1 cellular context compared by ENCODE assay signal in the genomic region with DNA sequence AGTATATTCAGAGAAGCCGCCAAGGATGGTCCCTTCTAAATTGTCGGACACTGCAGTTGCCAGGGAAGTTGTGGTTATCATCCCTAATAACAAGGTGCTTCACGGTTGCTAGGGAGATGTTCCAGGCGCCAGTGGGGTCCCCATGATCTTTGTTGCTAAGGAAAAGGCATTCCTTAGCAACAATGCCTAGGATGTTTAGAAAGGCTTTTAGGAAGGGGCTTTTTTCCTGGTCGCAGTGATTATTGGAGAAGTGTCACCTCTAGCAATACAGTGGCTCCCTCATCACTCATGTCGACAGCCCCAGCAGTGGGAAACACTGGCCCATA.
TF ChIP-seq lines count a peak whose summit lies in the region.

No MANE protein-coding gene starts in this region.

TF ChIP-seq in endothelial cell of umbilical vein, 7 proteins besides CTCF, POLR2A, EP300 and RAD21:
- TF ChIP-seq GATA2 (IDR thresholded peaks at IDR 0.05; ENCODE audit: insufficient read depth, insufficient read length, low read depth, low read length), result no peak
- TF ChIP-seq POLR2AphosphoS5 (IDR thresholded peaks at IDR 0.05; ENCODE audit: insufficient read depth, low read depth, low read length), result no peak
- no peak for TF ChIP-seq EZH2 (IDR thresholded peaks at IDR 0.05; ENCODE audit: borderline replicate concordance, low read depth, low read length, severe bottlenecking)
- no peak for TF ChIP-seq FOS (IDR thresholded peaks at IDR 0.05; ENCODE audit: borderline replicate concordance, insufficient read depth, low read length)
- no peak for TF ChIP-seq MYC (IDR thresholded peaks at IDR 0.05; ENCODE audit: low read depth, low read length)
